Comparison of ENCODE assay signal across 17 cellular contexts in genomic region chr3:23666818-23667217, GRCh38.
DNase-seq lines count a peak whose midpoint lies in the region; ATAC-seq, FAIRE-seq and TF ChIP-seq lines count a peak whose summit lies in the region.
"Had no signal": no experiment of that assay in that cellular context is flagged by ENCODE, and none has a peak within 500 bp of the region (broad histone marks: within the 10 kb centered on the region; RNA-seq: fewer than 3 reads in every experiment).

No MANE protein-coding gene starts in this region.

- POLR2A ChIA-PET in A549 (lab: Yijun Ruan, JAX) (no interaction called here), PC-9 (lab: Charles Lee; ENCODE audit: unreplicated experiment) (interaction anchor here (0.6 kb wide), 1 partner anchor 37 kb away, joined by 3 read pairs; no protein-coding TSS in a partner anchor)

- H4K91ac ChIP-seq in trophoblast cell (ENCODE audit: low read depth, low read length): no peak overlapping the region

- no peak overlapping the region for H3K18ac ChIP-seq in trophoblast cell (ENCODE audit: low read length)

- DNase-seq in A549 (ENCODE audit: low read depth in 1 of 2, low spot score in 1 of 2) (no peak), HCEC 1CT (peak; percentile 37), PC-9 (no peak), trophoblast cell (peak; percentile 49 to 77), right cardiac atrium (no peak), SK-N-DZ (ENCODE audit: low spot score) (no peak)
- DNase-seq in stimulated activated CD4-positive, alpha-beta T cell treated with anti-CD3 and anti-CD28 coated beads, Interleukin-4, amount 100 ng/mL, for 4 hours: no peak
- DNase-seq: Calu3; CD8-positive, alpha-beta T cell; DMS79 treated with DMSO at 0.1 percent for 48 hours; GOT3; H9 had no signal

- TF ChIP-seq RAD21 in A549 (conservative IDR thresholded peaks at IDR 0.05 in 1 of 2, IDR thresholded peaks at IDR 0.05 in 1 of 2): no peak

- no peak overlapping the region for H2BK5ac ChIP-seq in trophoblast cell (ENCODE audit: low read depth, low read length, poor library complexity)

- no peaks in the 10 kb centered on the region for H4K20me1 ChIP-seq in PC-9 (ENCODE audit: insufficient read depth)
- H4K20me1 ChIP-seq: BLaER1 treated with 17β-estradiol and CSF1 and Interleukin-3, amounts not matched to agents 10 nM and 100 nM had no signal

- H3K4me3 ChIP-seq in A549 (no peak overlapping the region), PC-9 (no peak overlapping the region), trophoblast cell (ENCODE audit: low read depth, low read length) (no peak overlapping the region), right cardiac atrium (ENCODE audit: low read length) (no peak overlapping the region)
- H3K4me3 ChIP-seq: BLaER1 treated with 17β-estradiol and CSF1 and Interleukin-3, amounts not matched to agents 10 nM and 100 nM; GM12878 had no signal

- TF ChIP-seq CTCF in A549 (IDR thresholded peaks at IDR 0.05): no peak
- no peak for TF ChIP-seq CTCF in PC-9 (conservative IDR thresholded peaks at IDR 0.05)

- no peak overlapping the region for H2AK5ac ChIP-seq in trophoblast cell (ENCODE audit: low read length)

- no peaks in the 10 kb centered on the region for H3K9me2 ChIP-seq in PC-9 (ENCODE audit: insufficient read depth)

- no peak for TF ChIP-seq POLR2A in A549 (IDR thresholded peaks at IDR 0.05; ENCODE audit: low read length)

- no peaks in the 10 kb centered on the region for H3K9me3 ChIP-seq in A549
- H3K9me3 ChIP-seq in PC-9 (ENCODE audit: insufficient read depth, low read depth): no peaks in the 10 kb centered on the region
- H3K9me3 ChIP-seq in trophoblast cell (ENCODE audit: insufficient read depth, low read depth, low read length): peaks cover under 1% of the 10 kb centered on the region
- H3K9me3 ChIP-seq in right cardiac atrium (ENCODE audit: control insufficient read depth, low read length): no peaks in the 10 kb centered on the region

- H3K4me2 ChIP-seq in A549 (peak overlapping the region; percentile 67; the same call in 1 of the 3 replicates), PC-9 (0 out of 2 replicates have a peak overlapping the region, but pooled peaks have one; percentile 54), trophoblast cell (ENCODE audit: low read length) (no peak overlapping the region)
- H3K4me2 ChIP-seq: BLaER1 treated with 17β-estradiol and CSF1 and Interleukin-3, amounts not matched to agents 10 nM and 100 nM had no signal

- H3F3A ChIP-seq in PC-9 (ENCODE audit: insufficient read depth, low read depth): peaks cover 40% of the 10 kb centered on the region

- no peaks in the 10 kb centered on the region for H3K36me3 ChIP-seq in PC-9 (ENCODE audit: low read depth)
- no peaks in the 10 kb centered on the region for H3K36me3 ChIP-seq in trophoblast cell (ENCODE audit: control insufficient read depth in 1 of 2, insufficient read depth in 2 of 2, low read length in 2 of 2)
- H3K36me3 ChIP-seq: BLaER1 treated with 17β-estradiol and CSF1 and Interleukin-3, amounts not matched to agents 10 nM and 100 nM had no signal

- 94% methylated on average over 4 of the region's 4 CpGs for WGBS in A549 (ENCODE audit: missing lambda C conversion rate)
- no CpG with 5 or more reads among the region's 4 CpGs for WGBS in trophoblast cell (ENCODE audit: extremely low coverage, insufficient coverage, insufficient read length)
- 97% methylated on average over 4 of the region's 4 CpGs for WGBS in right cardiac atrium

- intact Hi-C loops in PC-9 (cut with micrococcal nuclease; ENCODE audit: unreplicated experiment): no loop called here
- intact Hi-C loops in right cardiac atrium (cut with DNase I): no loop called here

- ATAC-seq in A549 (no peak), right cardiac atrium (no peak), HG02642 (IDR thresholded peaks at IDR 0.05; ENCODE audit: poor library complexity, unreplicated experiment) (no peak)
- ATAC-seq: CD8-positive, alpha-beta T cell had no signal

- no peak overlapping the region for H3K23ac ChIP-seq in trophoblast cell (ENCODE audit: low read length)

- no peak overlapping the region for H4K12ac ChIP-seq in trophoblast cell (ENCODE audit: low read depth, low read length)

- H3K79me1 ChIP-seq in trophoblast cell (ENCODE audit: low read length): no peaks in the 10 kb centered on the region

- H2BK12ac ChIP-seq in trophoblast cell (ENCODE audit: low read length): no peak overlapping the region

- CTCF ChIA-PET in A549 (lab: Yijun Ruan, JAX) (interaction anchor here (1.0 kb wide), 1 partner anchor 73 kb away, joined by 3 read pairs; no protein-coding TSS in a partner anchor), PC-9 (lab: Charles Lee) (no interaction called here)

- no peaks in the 10 kb centered on the region for H3K27me3 ChIP-seq in PC-9 (ENCODE audit: insufficient read depth, low read depth)
- H3K27me3 ChIP-seq in trophoblast cell (ENCODE audit: insufficient read depth, low read length): no peaks in the 10 kb centered on the region
- H3K27me3 ChIP-seq in right cardiac atrium (ENCODE audit: control insufficient read depth, insufficient read depth): no peaks in the 10 kb centered on the region
- H3K27me3 ChIP-seq: BLaER1 treated with 17β-estradiol and CSF1 and Interleukin-3, amounts not matched to agents 10 nM and 100 nM had no signal

- no peak overlapping the region for H2AFZ ChIP-seq in PC-9
- H2AFZ ChIP-seq in trophoblast cell (ENCODE audit: insufficient read depth, low read length, poor library complexity): no peak overlapping the region

- H3K4ac ChIP-seq in trophoblast cell (ENCODE audit: low read depth, low read length): no peak overlapping the region

- H3K4me1 ChIP-seq in A549 (peaks cover 43% of the 10 kb centered on the region), PC-9 (replicated peaks; ENCODE audit: insufficient read depth) (peaks cover 63% of the 10 kb centered on the region), trophoblast cell (ENCODE audit: control insufficient read depth in 1 of 2, insufficient read depth in 2 of 2, low read length in 2 of 2) (no peaks in the 10 kb centered on the region), right cardiac atrium (ENCODE audit: control insufficient read depth, insufficient read depth, low read length) (peaks cover 4% of the 10 kb centered on the region)

- no peak overlapping the region for H3K9ac ChIP-seq in trophoblast cell (ENCODE audit: low read length)
- H3K9ac ChIP-seq: BLaER1 treated with 17β-estradiol and CSF1 and Interleukin-3, amounts not matched to agents 10 nM and 100 nM had no signal

- no TSS peak for BruUV-seq in PC-9 (replicated peaks; lab: Mats Ljungman, UMichigan)

- no peak for TF ChIP-seq EP300 in A549 (IDR thresholded peaks at IDR 0.05)

- no peak overlapping the region for H3K14ac ChIP-seq in trophoblast cell (ENCODE audit: low read length)

- H2BK120ac ChIP-seq in trophoblast cell (ENCODE audit: insufficient read depth, low read length, poor library complexity): no peak overlapping the region

- H3K27ac ChIP-seq in A549 (peak overlapping the region; percentile 14 to 89; a peak in 4 of 6 replicates), PC-9 (no peak overlapping the region), trophoblast cell (ENCODE audit: low read depth, low read length) (no peak overlapping the region), right cardiac atrium (ENCODE audit: low read length) (no peak overlapping the region)
- H3K27ac ChIP-seq: 22Rv1; BLaER1 treated with 17β-estradiol and CSF1 and Interleukin-3, amounts not matched to agents 10 nM and 100 nM; HL-60 had no signal

- no peak for FAIRE-seq in A549 (lab: Jason Lieb, UNC)
- FAIRE-seq: GM12878 had no signal

- H3K79me2 ChIP-seq in PC-9 (ENCODE audit: low read depth): no peaks in the 10 kb centered on the region
- H3K79me2 ChIP-seq in trophoblast cell (ENCODE audit: control insufficient read depth, insufficient read depth, low read length, poor library complexity): no peaks in the 10 kb centered on the region

- no peak overlapping the region for H4K8ac ChIP-seq in trophoblast cell (ENCODE audit: low read depth, low read length)

TF ChIP-seq in A549, 52 proteins besides CTCF, POLR2A, EP300 and RAD21:
- no peak for TF ChIP-seq NPAS2 (CRISPR knock-in tag; IDR thresholded peaks at IDR 0.05; ENCODE audit: borderline replicate concordance)
- TF ChIP-seq TP53 (CRISPR knock-in tag; IDR thresholded peaks at IDR 0.05): no peak
- no peak for TF ChIP-seq RARB (CRISPR knock-in tag; IDR thresholded peaks at IDR 0.05)
- TF ChIP-seq, protein P1, sequence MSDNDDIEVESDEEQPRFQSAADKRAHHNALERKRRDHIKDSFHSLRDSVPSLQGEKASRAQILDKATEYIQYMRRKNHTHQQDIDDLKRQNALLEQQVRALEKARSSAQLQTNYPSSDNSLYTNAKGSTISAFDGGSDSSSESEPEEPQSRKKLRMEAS (IDR thresholded peaks at IDR 0.05): no peak
- TF ChIP-seq BHLHE40 (IDR thresholded peaks at IDR 0.05; ENCODE audit: low read depth, low read length): no peak
- TF ChIP-seq MAZ (IDR thresholded peaks at IDR 0.05; ENCODE audit: borderline replicate concordance, low read depth, low read length): no peak
- no peak for TF ChIP-seq RNF2 (IDR thresholded peaks at IDR 0.05; ENCODE audit: borderline replicate concordance, low read depth)
- TF ChIP-seq HDAC2 (IDR thresholded peaks at IDR 0.05): no peak
- TF ChIP-seq, protein P2, sequence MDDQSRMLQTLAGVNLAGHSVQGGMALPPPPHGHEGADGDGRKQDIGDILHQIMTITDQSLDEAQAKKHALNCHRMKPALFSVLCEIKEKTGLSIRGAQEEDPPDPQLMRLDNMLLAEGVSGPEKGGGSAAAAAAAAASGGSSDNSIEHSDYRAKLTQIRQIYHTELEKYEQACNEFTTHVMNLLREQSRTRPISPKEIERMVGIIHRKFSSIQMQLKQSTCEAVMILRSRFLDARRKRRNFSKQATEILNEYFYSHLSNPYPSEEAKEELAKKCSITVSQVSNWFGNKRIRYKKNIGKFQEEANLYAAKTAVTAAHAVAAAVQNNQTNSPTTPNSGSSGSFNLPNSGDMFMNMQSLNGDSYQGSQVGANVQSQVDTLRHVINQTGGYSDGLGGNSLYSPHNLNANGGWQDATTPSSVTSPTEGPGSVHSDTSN (IDR thresholded peaks at IDR 0.05): no peak
- TF ChIP-seq EHF (CRISPR knock-in tag; IDR thresholded peaks at IDR 0.05): no peak
- TF ChIP-seq ESRRA (IDR thresholded peaks at IDR 0.05; ENCODE audit: borderline replicate concordance, low read length): no peak

Comparison
In these comparisons a context has a peak if more than half of its experiments do, and no peak if none do; other contexts are left out.
1. DNase-seq: peak in HCEC 1CT (single experiment) and trophoblast cell (2 of 2); none in A549 (0 of 2), PC-9 (0 of 2), stimulated activated CD4-positive, alpha-beta T cell treated with anti-CD3 and anti-CD28 coated beads, Interleukin-4, amount 100 ng/mL, for 4 hours (0 of 2), right cardiac atrium (0 of 3) and SK-N-DZ (single experiment).
2. H3K27ac ChIP-seq: peak in A549 (2 of 2); none in PC-9 (single experiment), trophoblast cell (single experiment) and right cardiac atrium (single experiment).